ENCODE assay signal across 22 cellular contexts in genomic region chr19:33458807-33459206, GRCh38.
"Had no signal": no experiment of that assay in that cellular context is flagged by ENCODE, and none has a peak within 500 bp of the region (broad histone marks: within the 10 kb centered on the region; RNA-seq: fewer than 3 reads in every experiment).

No MANE protein-coding gene starts in this region.

- ATAC-seq: activated CD8-positive, alpha-beta T cell treated with anti-CD3 and anti-CD28 coated beads, Interleukin-2, amount 10 ng/mL, durations not matched to agents 7 days and 5 days; body of pancreas; mucosa of descending colon had no signal

- H3K4me3 Mint-ChIP-seq: activated CD8-positive, alpha-beta T cell treated with anti-CD3 and anti-CD28 coated beads, Interleukin-2, amount 10 ng/mL, durations not matched to agents 7 days and 5 days; activated naive CD4-positive, alpha-beta T cell treated with anti-CD3 and anti-CD28 coated beads, Interleukin-2, amount 50 U/mL, for 24 hours; immature natural killer cell; nephron progenitor cell; stimulated activated naive CD8-positive, alpha-beta T cell treated with anti-CD3 and anti-CD28 coated beads, Interleukin-15, Interleukin-2, amounts not matched to agents 100 ng/mL and 50 ng/mL, for 24 hours had no signal

- DNase-seq: activated CD4-positive, alpha-beta T cell treated with anti-CD3 and anti-CD28 coated beads for 1 hour; activated CD4-positive, alpha-beta T cell treated with anti-CD3 and anti-CD28 coated beads, Interleukin-2, amount 50 U/mL, for 1 hour; activated CD8-positive, alpha-beta T cell treated with anti-CD3 and anti-CD28 coated beads, Interleukin-2, amount 10 ng/mL, durations not matched to agents 7 days and 5 days; activated gamma-delta T cell treated with Interleukin-2 at 50 U/mL for 16 hours; anterior cingulate cortex; dermis blood vessel endothelial cell; effector CD8-positive, alpha-beta T cell; foreskin melanocyte; immature natural killer cell; mesendoderm; mucosa of descending colon; nephron progenitor cell; stimulated activated CD4-positive, alpha-beta T cell treated with anti-CD3 and anti-CD28 coated beads, Interleukin-4, amount 100 ng/mL, for 24 hours; substantia nigra had no signal

- H3K36me3 ChIP-seq: cardiac muscle cell had no signal

- H3K9me3 Mint-ChIP-seq: activated naive CD4-positive, alpha-beta T cell treated with anti-CD3 and anti-CD28 coated beads, Interleukin-2, amount 50 U/mL, for 24 hours; immature natural killer cell; nephron progenitor cell; stimulated activated naive CD8-positive, alpha-beta T cell treated with anti-CD3 and anti-CD28 coated beads, Interleukin-15, Interleukin-2, amounts not matched to agents 100 ng/mL and 50 ng/mL, for 24 hours had no signal

- H3K4me1 ChIP-seq: body of pancreas, tibial nerve had no signal

- H3K4me3 ChIP-seq: body of pancreas, cardiac muscle cell, hepatocyte, mucosa of descending colon, tibial nerve had no signal

- H3K27ac Mint-ChIP-seq: activated CD8-positive, alpha-beta T cell treated with anti-CD3 and anti-CD28 coated beads, Interleukin-2, amount 10 ng/mL, durations not matched to agents 7 days and 5 days; immature natural killer cell; nephron progenitor cell; stimulated activated naive CD8-positive, alpha-beta T cell treated with anti-CD3 and anti-CD28 coated beads, Interleukin-15, Interleukin-2, amounts not matched to agents 100 ng/mL and 50 ng/mL, for 24 hours had no signal

- H3K27ac ChIP-seq: body of pancreas, cardiac muscle cell, hepatocyte, tibial nerve, VCaP had no signal

- H3K27me3 ChIP-seq: body of pancreas, cardiac muscle cell, hepatocyte, tibial nerve had no signal

- H3K4me1 Mint-ChIP-seq: activated naive CD4-positive, alpha-beta T cell treated with anti-CD3 and anti-CD28 coated beads, Interleukin-2, amount 50 U/mL, for 24 hours; immature natural killer cell had no signal

- H3K36me3 Mint-ChIP-seq: activated naive CD4-positive, alpha-beta T cell treated with anti-CD3 and anti-CD28 coated beads, Interleukin-2, amount 50 U/mL, for 24 hours had no signal

- H3K27me3 Mint-ChIP-seq: activated naive CD4-positive, alpha-beta T cell treated with anti-CD3 and anti-CD28 coated beads, Interleukin-2, amount 50 U/mL, for 24 hours; stimulated activated naive CD8-positive, alpha-beta T cell treated with anti-CD3 and anti-CD28 coated beads, Interleukin-15, Interleukin-2, amounts not matched to agents 100 ng/mL and 50 ng/mL, for 24 hours had no signal

- H3K9me3 ChIP-seq: body of pancreas, mucosa of descending colon, SK-N-SH, tibial nerve had no signal
